In genomic region chr3:46734773-46735172, GRCh38 we compare ENCODE assay signal across 35 cellular contexts. TPM values are rescaled to one million over a fixed set of nuclear protein-coding genes. Genes with fewer than 3 reads are reported as not detected.
"Had no signal": no experiment of that assay in that cellular context is flagged by ENCODE, and none has a peak within 500 bp of the region (broad histone marks: within the 10 kb centered on the region; RNA-seq: fewer than 3 reads in every experiment).

No MANE protein-coding gene starts in this region.

- FAIRE-seq: keratinocyte had no signal

- ATAC-seq: activated CD4-positive, CD25-positive, alpha-beta regulatory T cell treated with anti-CD3 and anti-CD28 coated beads, Interleukin-2, amount 50 U/mL, for 24 hours; body of pancreas; gastroesophageal sphincter; left cardiac atrium; naive thymus-derived CD8-positive, alpha-beta T cell; right cardiac atrium; T-helper 17 cell; upper lobe of right lung had no signal

- H3K79me2 ChIP-seq: parathyroid adenoma had no signal

- DNase-seq: activated CD4-positive, alpha-beta T cell treated with anti-CD3 and anti-CD28 coated beads for 48 hours; activated CD4-positive, alpha-beta T cell treated with anti-CD3 and anti-CD28 coated beads, Interleukin-2, amount 50 U/mL, for 48 hours; activated CD8-positive, alpha-beta memory T cell treated with anti-CD3 and anti-CD28 coated beads for 24 hours; activated effector memory CD4-positive, alpha-beta T cell treated with anti-CD3 and anti-CD28 coated beads, Interleukin-2, amount 50 U/mL, for 16 hours; activated naive CD4-positive, alpha-beta T cell treated with anti-CD3 and anti-CD28 coated beads for 36 hours; activated naive CD8-positive, alpha-beta T cell treated with anti-CD3 and anti-CD28 coated beads for 36 hours; adrenal gland; body of pancreas; cerebellar nuclear complex; dorsolateral prefrontal cortex; effector memory CD4-positive, alpha-beta T cell; hippocampal formation; left cardiac atrium; naive thymus-derived CD8-positive, alpha-beta T cell; nucleus accumbens; right cardiac atrium; stimulated activated CD4-positive, alpha-beta T cell treated with anti-CD3 and anti-CD28 coated beads, Interleukin-2, amount 100 ng/mL, for 48 hours; substantia nigra; T-helper 17 cell; T1000; thyroid gland; upper lobe of right lung; WERI-Rb-1 had no signal

- H3K9me3 Mint-ChIP-seq: activated naive CD4-positive, alpha-beta T cell treated with anti-CD3 and anti-CD28 coated beads for 36 hours; activated naive CD8-positive, alpha-beta T cell treated with anti-CD3 and anti-CD28 coated beads for 36 hours; naive thymus-derived CD8-positive, alpha-beta T cell; neural crest cell; stimulated activated naive CD8-positive, alpha-beta T cell treated with anti-CD3 and anti-CD28 coated beads, Interleukin-15, Interleukin-2, amounts not matched to agents 100 ng/mL and 50 ng/mL, for 24 hours had no signal

- H3K9me3 ChIP-seq: adrenal gland, body of pancreas, gastroesophageal sphincter, thyroid gland, upper lobe of right lung had no signal

- H3K4me1 Mint-ChIP-seq: activated naive CD8-positive, alpha-beta T cell treated with anti-CD3 and anti-CD28 coated beads for 36 hours; naive thymus-derived CD8-positive, alpha-beta T cell; neural crest cell had no signal

- H3K36me3 Mint-ChIP-seq: activated naive CD8-positive, alpha-beta T cell treated with anti-CD3 and anti-CD28 coated beads for 36 hours had no signal

- H3K27ac ChIP-seq: adrenal gland, body of pancreas, coronary artery, dorsolateral prefrontal cortex, gastroesophageal sphincter, parathyroid adenoma, thyroid gland, upper lobe of right lung, WERI-Rb-1 had no signal

- H2AFZ ChIP-seq: parathyroid adenoma had no signal

- H3K9ac ChIP-seq: parathyroid adenoma had no signal

- H3K36me3 ChIP-seq: adrenal gland, gastroesophageal sphincter, thyroid gland, upper lobe of right lung, WERI-Rb-1 had no signal

- H3K4me3 Mint-ChIP-seq: activated naive CD4-positive, alpha-beta T cell treated with anti-CD3 and anti-CD28 coated beads for 36 hours; activated naive CD8-positive, alpha-beta T cell treated with anti-CD3 and anti-CD28 coated beads for 36 hours; naive thymus-derived CD8-positive, alpha-beta T cell; neural crest cell; stimulated activated naive CD8-positive, alpha-beta T cell treated with anti-CD3 and anti-CD28 coated beads, Interleukin-15, Interleukin-2, amounts not matched to agents 100 ng/mL and 50 ng/mL, for 24 hours; T-helper 17 cell had no signal

- H3K27me3 ChIP-seq: adrenal gland, body of pancreas, thyroid gland, upper lobe of right lung had no signal

- H3K4me1 ChIP-seq: adrenal gland, gastroesophageal sphincter, parathyroid adenoma, thyroid gland, upper lobe of right lung had no signal

- H3K4me3 ChIP-seq: adrenal gland, body of pancreas, coronary artery, dorsolateral prefrontal cortex, gastroesophageal sphincter, thyroid gland, upper lobe of right lung had no signal

- H3K27ac Mint-ChIP-seq: activated naive CD4-positive, alpha-beta T cell treated with anti-CD3 and anti-CD28 coated beads for 36 hours; activated naive CD8-positive, alpha-beta T cell treated with anti-CD3 and anti-CD28 coated beads for 36 hours; stimulated activated naive CD8-positive, alpha-beta T cell treated with anti-CD3 and anti-CD28 coated beads, Interleukin-15, Interleukin-2, amounts not matched to agents 100 ng/mL and 50 ng/mL, for 24 hours; T-helper 17 cell had no signal

RNA-seq across cellular contexts. Expression of gene PRSS50, which starts 17.1 kb away (rescaled TPM):
- total RNA-seq: activated naive CD4-positive, alpha-beta T cell treated with anti-CD3 and anti-CD28 coated beads for 36 hours; activated naive CD8-positive, alpha-beta T cell treated with anti-CD3 and anti-CD28 coated beads for 36 hours; aorta; epithelial cell of proximal tubule; fibroblast of lung; fibroblast of villous mesenchyme; left cardiac atrium; naive thymus-derived CD8-positive, alpha-beta T cell; pulmonary artery endothelial cell; T-helper 17 cell had no signal
- polyA plus RNA-seq: fibroblast of lung, keratinocyte had no signal

RNA-seq across cellular contexts. Expression of gene TMIE, which starts 33.6 kb away (rescaled TPM):
- total RNA-seq: body of pancreas, epithelial cell of proximal tubule, fibroblast of villous mesenchyme, neural crest cell had no signal
